Comparison of ENCODE assay signal across 1 cellular context in the genomic region with DNA sequence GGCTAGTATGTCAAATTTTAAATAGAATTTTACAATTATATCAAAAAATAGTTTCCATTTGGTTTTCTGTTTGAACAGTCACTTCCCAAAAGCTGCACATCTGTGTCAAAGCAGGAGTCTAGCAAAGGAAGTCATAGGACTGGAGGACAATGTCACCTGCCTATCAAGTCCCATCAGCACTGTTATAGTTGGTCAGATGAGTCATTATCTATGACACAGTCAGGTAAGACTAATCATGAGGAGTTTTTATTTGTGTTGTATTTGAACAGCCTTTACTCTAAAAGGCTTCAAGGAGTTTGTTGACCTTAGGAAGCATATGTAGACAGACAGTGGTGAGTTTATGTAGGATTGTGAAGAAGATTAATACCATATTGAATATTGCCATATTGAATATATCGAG.
TF ChIP-seq lines count a peak whose summit lies in the region.

No MANE protein-coding gene starts in this region.

TF ChIP-seq in K562, 482 proteins besides CTCF, POLR2A, EP300 and RAD21 (continued from another document):
- TF ChIP-seq GTF3C2 (IDR thresholded peaks at IDR 0.05; ENCODE audit: borderline replicate concordance, extremely low read depth, insufficient read length) = no peak
